22 cellular contexts compared by ENCODE assay signal in genomic region chr1:164614316-164614715, GRCh38.
"Had no signal": no experiment of that assay in that cellular context is flagged by ENCODE, and none has a peak within 500 bp of the region (broad histone marks: within the 10 kb centered on the region; RNA-seq: fewer than 3 reads in every experiment).

No MANE protein-coding gene starts in this region.

- H3K4me3 ChIP-seq: cardiac muscle cell, heart left ventricle, left lung, prostate gland, skin epidermis, upper lobe of left lung had no signal

- H3K9me3 Mint-ChIP-seq: activated naive CD4-positive, alpha-beta T cell treated with anti-CD3 and anti-CD28 coated beads, Interleukin-2, amount 50 U/mL, for 24 hours; activated T-cell treated with anti-CD3 and anti-CD28 coated beads, Interleukin-2, amount 50 U/mL, for 72 hours; dendritic cell treated with granulocyte-macrophage colony-stimulating factor and Interleukin-4, amounts not matched to agents 40 ng/mL and 50 ng/mL, for 4 days; neural crest cell had no signal

- H3K9me3 ChIP-seq: heart left ventricle, left lung, prostate gland, upper lobe of left lung had no signal

- H3K27me3 Mint-ChIP-seq: activated naive CD4-positive, alpha-beta T cell treated with anti-CD3 and anti-CD28 coated beads, Interleukin-2, amount 50 U/mL, for 24 hours; dendritic cell treated with granulocyte-macrophage colony-stimulating factor and Interleukin-4, amounts not matched to agents 40 ng/mL and 50 ng/mL, for 4 days had no signal

- H3K4me3 Mint-ChIP-seq: activated naive CD4-positive, alpha-beta T cell treated with anti-CD3 and anti-CD28 coated beads, Interleukin-2, amount 50 U/mL, for 24 hours; activated T-cell treated with anti-CD3 and anti-CD28 coated beads, Interleukin-2, amount 50 U/mL, for 72 hours; dendritic cell treated with granulocyte-macrophage colony-stimulating factor and Interleukin-4, amounts not matched to agents 40 ng/mL and 50 ng/mL, for 4 days; neural crest cell had no signal

- H3K4me1 Mint-ChIP-seq: activated naive CD4-positive, alpha-beta T cell treated with anti-CD3 and anti-CD28 coated beads, Interleukin-2, amount 50 U/mL, for 24 hours had no signal

- DNase-seq: activated CD4-positive, alpha-beta T cell treated with anti-CD3 and anti-CD28 coated beads for 1 hour; activated CD8-positive, alpha-beta memory T cell treated with anti-CD3 and anti-CD28 coated beads for 24 hours; activated effector memory CD4-positive, alpha-beta T cell treated with anti-CD3 and anti-CD28 coated beads, Interleukin-2, amount 50 U/mL, for 16 hours; activated T-cell treated with anti-CD3 and anti-CD28 coated beads, Interleukin-2, amount 50 U/mL, for 72 hours; effector memory CD4-positive, alpha-beta T cell; heart left ventricle; left lung; midbrain; right cardiac atrium; stimulated activated naive CD8-positive, alpha-beta T cell treated with anti-CD3 and anti-CD28 coated beads, Interleukin-15, Interleukin-2, amounts not matched to agents 100 U/mL and 50 U/mL, for 24 hours; substantia nigra; SW 1271; T-helper 2 cell; upper lobe of left lung; WERI-Rb-1 had no signal

- H3K27me3 ChIP-seq: cardiac muscle cell, heart left ventricle, left lung, upper lobe of left lung had no signal

- H3K27ac ChIP-seq: cardiac muscle cell, epithelial cell of prostate, heart left ventricle, left lung, upper lobe of left lung, WERI-Rb-1 had no signal

- H3K27ac Mint-ChIP-seq: activated naive CD4-positive, alpha-beta T cell treated with anti-CD3 and anti-CD28 coated beads, Interleukin-2, amount 50 U/mL, for 24 hours; activated T-cell treated with anti-CD3 and anti-CD28 coated beads, Interleukin-2, amount 50 U/mL, for 72 hours; dendritic cell treated with granulocyte-macrophage colony-stimulating factor and Interleukin-4, amounts not matched to agents 40 ng/mL and 50 ng/mL, for 4 days had no signal

- H3K36me3 ChIP-seq: cardiac muscle cell, heart left ventricle, left lung, prostate gland, upper lobe of left lung, WERI-Rb-1 had no signal

- H3K36me3 Mint-ChIP-seq: activated naive CD4-positive, alpha-beta T cell treated with anti-CD3 and anti-CD28 coated beads, Interleukin-2, amount 50 U/mL, for 24 hours had no signal
